ENCODE assay signal across 8 cellular contexts in genomic region chr7:24821045-24821853, GRCh38.
A peak's percentile ranks its signal among the peaks of the same experiment; 100 is the strongest.
DNase-seq lines count a peak whose midpoint lies in the region; ATAC-seq lines count a peak whose summit lies in the region.

No MANE protein-coding gene starts in this region.

- 48% methylated on average over 10 of the region's 10 CpGs for WGBS in right cardiac atrium

- peak overlapping the region; percentile 88 to 99 (median 97) for H3K27ac Mint-ChIP-seq in CD4-positive, alpha-beta memory T cell
- peak overlapping the region; percentile 87 for H3K27ac Mint-ChIP-seq in activated naive CD4-positive, alpha-beta T cell treated with anti-CD3 and anti-CD28 coated beads, Interleukin-2, amount 50 U/mL, for 24 hours

- peaks cover 40 to 67% (median 53%) of the 10 kb centered on the region in 4 donors for H3K4me1 Mint-ChIP-seq in CD4-positive, alpha-beta memory T cell
- H3K4me1 Mint-ChIP-seq in activated naive CD4-positive, alpha-beta T cell treated with anti-CD3 and anti-CD28 coated beads, Interleukin-2, amount 50 U/mL, for 24 hours, result peaks cover 65% of the 10 kb centered on the region

- intact Hi-C loops in CD4-positive, alpha-beta memory T cell (cut with micrococcal nuclease), result loop anchor here (1.0 to 5.0 kb wide), 6 partner anchors 15 to 249 kb away; partner anchors contain the start of genes OSBPL3 and PALS2
- intact Hi-C loops in right cardiac atrium (cut with DNase I), result loop anchor here (5.0 to 10.0 kb wide), 4 partner anchors 94 to 251 kb away; partner anchors contain the start of gene OSBPL3 (in 2 of the 4)

- CTCF ChIA-PET in CD4-positive, alpha-beta memory T cell (lab: Charles Lee; ENCODE audit: partially characterized antibody), result interaction anchor here (0.6 to 5.6 kb wide), 56 partner anchors 8 to 1277 kb away, joined by 3 to 135 read pairs (median 6); partner anchors contain the start of genes CYCS and OSBPL3

- peak overlapping the region in 1 of 2 donors; percentile 19 for H3K4me3 ChIP-seq in CD4-positive, alpha-beta memory T cell (ENCODE audit: low read length in 2 of 2)
- no peak overlapping the region for H3K4me3 ChIP-seq in right cardiac atrium (ENCODE audit: low read length)

- peak; percentile 80 to 93 (median 84) for DNase-seq in CD4-positive, alpha-beta memory T cell
- peak; percentile 34 for DNase-seq in SKM-1 (lab: John Stamatoyannopoulos, UW; ENCODE audit: unreplicated experiment)
- DNase-seq in right cardiac atrium, result peak in 2 of 3 donors; percentile 64
- peak; percentile 80 for DNase-seq in stimulated activated CD4-positive, alpha-beta T cell treated with anti-CD3 and anti-CD28 coated beads, Interleukin-4, amount 100 ng/mL, for 24 hours
- no peak for DNase-seq in globus pallidus (ENCODE audit: low spot score)

- H3K27me3 ChIP-seq in CD4-positive, alpha-beta memory T cell (ENCODE audit: insufficient read depth, low read length), result no peaks in the 10 kb centered on the region
- no peaks in the 10 kb centered on the region for H3K27me3 ChIP-seq in right cardiac atrium (ENCODE audit: control insufficient read depth, insufficient read depth)

- no peaks in the 10 kb centered on the region for H3K9me3 ChIP-seq in CD4-positive, alpha-beta memory T cell (ENCODE audit: control insufficient read depth in 1 of 2, low read length in 2 of 2)
- H3K9me3 ChIP-seq in right cardiac atrium (ENCODE audit: control insufficient read depth, low read length), result no peaks in the 10 kb centered on the region

- peaks cover 54% of the 10 kb centered on the region for H3K4me1 ChIP-seq in CD4-positive, alpha-beta memory T cell (ENCODE audit: insufficient read depth, low read length)
- H3K4me1 ChIP-seq in right cardiac atrium (ENCODE audit: control insufficient read depth, insufficient read depth, low read length), result peaks cover 8% of the 10 kb centered on the region

- no peaks in the 10 kb centered on the region for H3K9me3 Mint-ChIP-seq in CD4-positive, alpha-beta memory T cell
- no peaks in the 10 kb centered on the region for H3K9me3 Mint-ChIP-seq in activated naive CD4-positive, alpha-beta T cell treated with anti-CD3 and anti-CD28 coated beads, Interleukin-2, amount 50 U/mL, for 24 hours

- peaks cover 11% of the 10 kb centered on the region for H3K36me3 ChIP-seq in CD4-positive, alpha-beta memory T cell (ENCODE audit: insufficient read depth, low read length)

- POLR2A ChIA-PET in CD4-positive, alpha-beta memory T cell (lab: Charles Lee; ENCODE audit: partially characterized antibody), result interaction anchor here (0.7 to 4.1 kb wide), 34 partner anchors 9 to 304 kb away, joined by 3 to 164 read pairs (median 6); partner anchors contain the start of genes CYCS and OSBPL3

- peak overlapping the region; percentile 78 for H3K27ac ChIP-seq in CD4-positive, alpha-beta memory T cell (ENCODE audit: low read depth, low read length)
- no peak overlapping the region for H3K27ac ChIP-seq in right cardiac atrium (ENCODE audit: low read length)

- peak; percentile 79 for ATAC-seq in GM19372 (IDR thresholded peaks at IDR 0.05; ENCODE audit: low read depth, unreplicated experiment)
- ATAC-seq in HG03460 (IDR thresholded peaks at IDR 0.05; ENCODE audit: unreplicated experiment), result peak; percentile 86
- ATAC-seq in right cardiac atrium, result peak; percentile 73 to 88

- peak overlapping the region; percentile 59 to 88 (median 73) for H3K4me3 Mint-ChIP-seq in CD4-positive, alpha-beta memory T cell
- peak overlapping the region; percentile 58 for H3K4me3 Mint-ChIP-seq in activated naive CD4-positive, alpha-beta T cell treated with anti-CD3 and anti-CD28 coated beads, Interleukin-2, amount 50 U/mL, for 24 hours

- H3K36me3 Mint-ChIP-seq in CD4-positive, alpha-beta memory T cell, result peaks cover 12 to 28% of the 10 kb centered on the region in 2 donors
- peaks cover 26% of the 10 kb centered on the region for H3K36me3 Mint-ChIP-seq in activated naive CD4-positive, alpha-beta T cell treated with anti-CD3 and anti-CD28 coated beads, Interleukin-2, amount 50 U/mL, for 24 hours

- H3K27me3 Mint-ChIP-seq in CD4-positive, alpha-beta memory T cell, result no peaks in the 10 kb centered on the region
- H3K27me3 Mint-ChIP-seq in activated naive CD4-positive, alpha-beta T cell treated with anti-CD3 and anti-CD28 coated beads, Interleukin-2, amount 50 U/mL, for 24 hours, result no peaks in the 10 kb centered on the region
